In genomic region chr20:33211817-33212424, GRCh38 we compare ENCODE assay signal across 8 cellular contexts. TPM values are rescaled to one million over a fixed set of nuclear protein-coding genes. Genes with fewer than 3 reads are reported as not detected.
A peak's percentile ranks its signal among the peaks of the same experiment; 100 is the strongest.
DNase-seq lines count a peak whose midpoint lies in the region; ATAC-seq and TF ChIP-seq lines count a peak whose summit lies in the region.

No MANE protein-coding gene starts in this region.

- DNase-seq in NCI-H1417 (lab: John Stamatoyannopoulos, UW): peak; percentile 43 to 82 (median 79)
- no peak for DNase-seq in NCI-H1417 treated with DMSO at 0.1 percent for 48 hours (lab: John Stamatoyannopoulos, UW)
- peak; percentile 12 for DNase-seq in LHCN-M2 (ENCODE audit: low read depth)
- peak in 1 of 3 donors; percentile 48 for DNase-seq in Peyer's patch
- DNase-seq in chondrocyte (ENCODE audit: low spot score): no peak
- DNase-seq in mucosa of descending colon: peak in 1 of 3 donors; percentile 61

- H3K36me3 ChIP-seq in Peyer's patch: no peaks in the 10 kb centered on the region
- H3K36me3 ChIP-seq in mucosa of descending colon (ENCODE audit: low read depth): no peaks in the 10 kb centered on the region

- H3K4me1 ChIP-seq in Peyer's patch (no peaks in the 10 kb centered on the region), mucosa of descending colon (ENCODE audit: low read depth) (no peaks in the 10 kb centered on the region)

- no peaks in the 10 kb centered on the region for H3K9me3 ChIP-seq in Peyer's patch
- H3K9me3 ChIP-seq in mucosa of descending colon: no peaks in the 10 kb centered on the region

- no peak overlapping the region for H3K27ac ChIP-seq in Peyer's patch

- no peak overlapping the region for H3K27ac Mint-ChIP-seq in chondrocyte (ENCODE audit: unreplicated experiment)

- peaks cover 2% of the 10 kb centered on the region for H3K4me1 Mint-ChIP-seq in chondrocyte (ENCODE audit: low read depth)

- intact Hi-C loops in mucosa of descending colon (cut with DNase I, micrococcal nuclease): no loop called here

- no peaks in the 10 kb centered on the region for H3K9me3 Mint-ChIP-seq in chondrocyte (ENCODE audit: low read depth)

- H3K4me3 ChIP-seq in Peyer's patch (no peak overlapping the region), mucosa of descending colon (no peak overlapping the region)

- no peaks in the 10 kb centered on the region for H3K27me3 ChIP-seq in Peyer's patch

- H3K36me3 Mint-ChIP-seq in chondrocyte (ENCODE audit: low read depth): no peaks in the 10 kb centered on the region

- ATAC-seq in mucosa of descending colon (peak; percentile 51), GM19035 (IDR thresholded peaks at IDR 0.05; ENCODE audit: unreplicated experiment) (no peak), HG02970 (IDR thresholded peaks at IDR 0.05; ENCODE audit: low FRiP score, unreplicated experiment) (no peak)

- H3K27me3 Mint-ChIP-seq in chondrocyte (ENCODE audit: low read depth): peaks cover 59% of the 10 kb centered on the region

- TF ChIP-seq CTCF in Peyer's patch (IDR thresholded peaks at IDR 0.05) (peak in 4 of 6 experiments; percentile 17 to 25 (median 20)), chondrocyte (IDR thresholded peaks at IDR 0.05) (peak; percentile 72), mucosa of descending colon (IDR thresholded peaks at IDR 0.05) (no peak)

- no peak for TF ChIP-seq POLR2A in Peyer's patch (IDR thresholded peaks at IDR 0.05)

- no peak overlapping the region for H3K4me3 Mint-ChIP-seq in chondrocyte (ENCODE audit: unreplicated experiment)

RNA-seq across cellular contexts. Expression of gene BPIFA3, which starts 5.2 kb away (rescaled TPM):
- total RNA-seq in LHCN-M2 (2014; rRNA removed): not detected in 2 replicates
- polyA plus RNA-seq in LHCN-M2 (2012): not detected
- not detected for total RNA-seq in Peyer's patch
- not detected in 3 replicates for total RNA-seq in chondrocyte
- not detected for total RNA-seq in mucosa of descending colon

RNA-seq across cellular contexts. Expression of gene BPIFA1, which starts 23.9 kb away (rescaled TPM):
- total RNA-seq in LHCN-M2 (2014; rRNA removed) (not detected in 2 replicates), Peyer's patch (not detected), chondrocyte (not detected in 3 replicates), mucosa of descending colon (not detected)
- polyA plus RNA-seq in LHCN-M2 (2012): not detected

RNA-seq across cellular contexts. Expression of gene BPIFA2, which starts 44.0 kb away (rescaled TPM):
- not detected in 2 replicates for total RNA-seq in LHCN-M2 (2014; rRNA removed)
- polyA plus RNA-seq in LHCN-M2 (2012): not detected
- total RNA-seq in Peyer's patch: not detected
- total RNA-seq in chondrocyte: not detected in 3 replicates
- total RNA-seq in mucosa of descending colon: not detected

Comparison
In these comparisons a context has a peak if more than half of its experiments do, and no peak if none do; other contexts are left out.
1. DNase-seq: peak in NCI-H1417 (3 of 3) and LHCN-M2 (single experiment); none in NCI-H1417 treated with DMSO at 0.1 percent for 48 hours (single experiment) and chondrocyte (single experiment).